ENCODE assay signal across 8 cellular contexts in genomic region chr3:196969660-196970546, GRCh38. TPM values are rescaled to one million over a fixed set of nuclear protein-coding genes. Genes with fewer than 3 reads are reported as not detected.
DNase-seq lines count a peak whose midpoint lies in the region; ATAC-seq and TF ChIP-seq lines count a peak whose summit lies in the region.

No MANE protein-coding gene starts in this region.

- peak in 1 of 2 donors; percentile 37 for TF ChIP-seq POLR2A in uterus (IDR thresholded peaks at IDR 0.05)

- no peaks in the 10 kb centered on the region for H3K36me3 Mint-ChIP-seq in activated naive CD4-positive, alpha-beta T cell treated with anti-CD3 and anti-CD28 coated beads for 36 hours (ENCODE audit: low read depth)

- H3K4me3 Mint-ChIP-seq in activated naive CD4-positive, alpha-beta T cell treated with anti-CD3 and anti-CD28 coated beads for 36 hours: peak overlapping the region; percentile 70

- intact Hi-C loops in activated naive CD4-positive, alpha-beta T cell treated with anti-CD3 and anti-CD28 coated beads for 36 hours (cut with micrococcal nuclease): loop anchor here (1.0 to 2.0 kb wide), 5 partner anchors 28 to 433 kb away; partner anchors contain the start of genes CEP19, NCBP2 and PIGX
- intact Hi-C loops in posterior vena cava (cut with DNase I): no loop called here
- intact Hi-C loops in uterus (cut with DNase I; ENCODE audit: low total_unique reads): loop anchor here (10.0 kb wide), 1 partner anchor 125 kb away; no protein-coding TSS in a partner anchor

- peak; percentile 59 for ATAC-seq in GM21367 (IDR thresholded peaks at IDR 0.05; ENCODE audit: unreplicated experiment)

- H3K4me3 ChIP-seq in HUES64 (ENCODE audit: low read length) (peak overlapping the region; percentile 52), SJCRH30 (peak overlapping the region; percentile 78), cardiac muscle cell (peak overlapping the region; percentile 82), uterus (peak overlapping the region; percentile 49 to 53)

- H3K9me3 Mint-ChIP-seq in activated naive CD4-positive, alpha-beta T cell treated with anti-CD3 and anti-CD28 coated beads for 36 hours: peaks cover 4% of the 10 kb centered on the region

- in situ Hi-C loops in Caki2 (cut with HindIII; ENCODE audit: low pct_unique_long_range_greater_than_20kb, low sequenced_read_pairs): no loop called here

- TF ChIP-seq CTCF in cardiac muscle cell (IDR thresholded peaks at IDR 0.05; ENCODE audit: low read depth, low read length) (peak; percentile 35), uterus (IDR thresholded peaks at IDR 0.05) (peak; percentile 56 to 94 (median 93))

- H3K9ac ChIP-seq in HUES64 (ENCODE audit: low read depth, low read length): no peak overlapping the region

- peaks cover 22% of the 10 kb centered on the region for H3K27me3 Mint-ChIP-seq in activated naive CD4-positive, alpha-beta T cell treated with anti-CD3 and anti-CD28 coated beads for 36 hours (ENCODE audit: low read depth)

- no peak overlapping the region for H3K27ac Mint-ChIP-seq in activated naive CD4-positive, alpha-beta T cell treated with anti-CD3 and anti-CD28 coated beads for 36 hours

- no peaks in the 10 kb centered on the region for H3K36me3 ChIP-seq in HUES64 (ENCODE audit: insufficient read depth, low read length)
- H3K36me3 ChIP-seq in SJCRH30: no peaks in the 10 kb centered on the region
- no peaks in the 10 kb centered on the region for H3K36me3 ChIP-seq in cardiac muscle cell
- H3K36me3 ChIP-seq in uterus: no peaks in the 10 kb centered on the region

- 10% methylated on average over 94 of the region's 100 CpGs for WGBS in HUES64

- H3K27me3 ChIP-seq in HUES64 (ENCODE audit: insufficient read depth, low read length): peaks cover 68% of the 10 kb centered on the region
- peaks cover 8% of the 10 kb centered on the region; the same call in 1 of the 2 replicates for H3K27me3 ChIP-seq in SJCRH30
- H3K27me3 ChIP-seq in cardiac muscle cell: peaks cover 67% of the 10 kb centered on the region
- H3K27me3 ChIP-seq in uterus: no peaks in the 10 kb centered on the region

- no peak overlapping the region for H3K27ac ChIP-seq in HUES64 (ENCODE audit: low read depth, low read length)
- H3K27ac ChIP-seq in SJCRH30: no peak overlapping the region
- H3K27ac ChIP-seq in cardiac muscle cell: no peak overlapping the region
- H3K27ac ChIP-seq in uterus: peak overlapping the region; percentile 11 to 67

- H3K4me1 ChIP-seq in HUES64 (ENCODE audit: insufficient read depth, low read length) (peaks cover 8% of the 10 kb centered on the region; the same call in 1 of the 2 replicates), SJCRH30 (no peaks in the 10 kb centered on the region), cardiac muscle cell (ENCODE audit: low read depth) (no peaks in the 10 kb centered on the region), uterus (peaks cover 0 to 3% of the 10 kb centered on the region in 2 donors)

- peaks cover 7% of the 10 kb centered on the region for H3K4me1 Mint-ChIP-seq in activated naive CD4-positive, alpha-beta T cell treated with anti-CD3 and anti-CD28 coated beads for 36 hours (ENCODE audit: low read depth)

- CTCF ChIA-PET in activated naive CD4-positive, alpha-beta T cell treated with anti-CD3 and anti-CD28 coated beads for 36 hours (lab: Charles Lee): interaction anchor here (0.6 to 4.0 kb wide), 6 partner anchors 18 to 515 kb away, joined by 3 to 27 read pairs (median 3); partner anchors contain the start of gene MELTF

- DNase-seq in Caki2 (ENCODE audit: low read depth) (peak; percentile 66), SJCRH30 (peak; percentile 52 to 71), cardiac muscle cell (ENCODE audit: low read depth in 1 of 2, low spot score in 1 of 2) (peak; percentile 65 to 79), posterior vena cava (ENCODE audit: low spot score) (peak; percentile 88), uterus (peak in 1 of 2 donors; percentile 61)
- DNase-seq in activated naive CD4-positive, alpha-beta T cell treated with anti-CD3 and anti-CD28 coated beads for 36 hours: peak; percentile 68

- H3K9me3 ChIP-seq in HUES64 (ENCODE audit: insufficient read depth, low read depth, low read length) (peaks cover 10% of the 10 kb centered on the region; the same call in 1 of the 2 replicates), SJCRH30 (replicated peaks) (peaks cover 10% of the 10 kb centered on the region), cardiac muscle cell (ENCODE audit: low read depth) (no peaks in the 10 kb centered on the region), uterus (no peaks in the 10 kb centered on the region)

RNA-seq across cellular contexts. Expression of gene PIGZ, which starts 1.3 kb away (rescaled TPM):
- 0.10 and 12.7 TPM in 2 replicates for total RNA-seq in Caki2 (2014; rRNA removed; shearing (Covaris generic); ENCODE audit: low replicate concordance)
- not detected for polyA plus RNA-seq in HUES64 (2013, experiment 1 of 2)
- 0.19 TPM for polyA plus RNA-seq in HUES64 (2013, experiment 2 of 2)
- 0.05 and 0.06 TPM in 2 replicates for total RNA-seq in SJCRH30 (2014; rRNA removed; shearing (Covaris generic))
- under 1 TPM; 0.12 to 0.26 TPM for total RNA-seq in activated naive CD4-positive, alpha-beta T cell treated with anti-CD3 and anti-CD28 coated beads for 36 hours
- 4.2 and 8.1 TPM in 2 replicates for total RNA-seq in cardiac muscle cell
- polyA plus RNA-seq in cardiac muscle cell: 4.1 and 6.8 TPM in 2 replicates
- 1 to 10 TPM; 3.4 to 6.4 TPM for total RNA-seq in posterior vena cava
- total RNA-seq in uterus: 10 to 100 TPM in 1 of 4 donors, 1 to 10 TPM in 2, under 1 TPM in 1; 0.29 to 21.5 (median 2.3) TPM

RNA-seq across cellular contexts. Expression of gene NCBP2, which starts 27.6 kb away (rescaled TPM):
- 22.6 and 30.6 TPM in 2 replicates for total RNA-seq in Caki2 (2014; rRNA removed; shearing (Covaris generic); ENCODE audit: low replicate concordance)
- polyA plus RNA-seq in HUES64 (2013, experiment 1 of 2): 76.7 TPM
- polyA plus RNA-seq in HUES64 (2013, experiment 2 of 2): 85.1 TPM
- total RNA-seq in SJCRH30 (2014; rRNA removed; shearing (Covaris generic)): 102 TPM in 2 replicates
- 10 to 100 TPM; 91.7 to 98.3 TPM for total RNA-seq in activated naive CD4-positive, alpha-beta T cell treated with anti-CD3 and anti-CD28 coated beads for 36 hours
- total RNA-seq in cardiac muscle cell (51.8 and 52.9 TPM in 2 replicates), posterior vena cava (10 to 100 TPM; 42.8 to 44.6 TPM), uterus (10 to 100 TPM in 3 of 4 donors, 1 to 10 TPM in 1; 4.1 to 67.2 (median 49.5) TPM)
- 98.9 and 106 TPM in 2 replicates for polyA plus RNA-seq in cardiac muscle cell

RNA-seq across cellular contexts. Expression of gene MELTF, which starts 59.7 kb away (rescaled TPM):
- total RNA-seq in Caki2 (2014; rRNA removed; shearing (Covaris generic); ENCODE audit: low replicate concordance): 53.6 and 60.6 TPM in 2 replicates
- 1.1 TPM for polyA plus RNA-seq in HUES64 (2013, experiment 1 of 2)
- polyA plus RNA-seq in HUES64 (2013, experiment 2 of 2): 1.5 TPM
- 4.7 and 6.0 TPM in 2 replicates for total RNA-seq in SJCRH30 (2014; rRNA removed; shearing (Covaris generic))
- 1 to 10 TPM; 5.1 to 5.5 TPM for total RNA-seq in activated naive CD4-positive, alpha-beta T cell treated with anti-CD3 and anti-CD28 coated beads for 36 hours
- 9.0 and 17.8 TPM in 2 replicates for total RNA-seq in cardiac muscle cell
- polyA plus RNA-seq in cardiac muscle cell: 12.0 and 16.0 TPM in 2 replicates
- total RNA-seq in posterior vena cava: 10 to 100 TPM; 12.1 to 19.9 TPM
- 10 to 100 TPM in 2 of 4 donors, 1 to 10 TPM in 1, under 1 TPM in 1; 0.77 to 18.0 (median 6.3) TPM for total RNA-seq in uterus

Comparison
In these comparisons a context has a peak if more than half of its experiments do, and no peak if none do; other contexts are left out.
1. H3K27ac ChIP-seq: peak in uterus (2 of 2); none in HUES64 (single experiment), SJCRH30 (single experiment) and cardiac muscle cell (single experiment).
2. intact Hi-C loops: an anchor here in activated naive CD4-positive, alpha-beta T cell treated with anti-CD3 and anti-CD28 coated beads for 36 hours (1.0 to 2.0 kb wide) and uterus (10.0 kb wide); none called in posterior vena cava.
3. Peak in every context shown above with its lines, with median percentiles within 50 percentile points of each other: H3K4me3 ChIP-seq.